Comparison of ENCODE assay signal across 1 cellular context in the genomic region with DNA sequence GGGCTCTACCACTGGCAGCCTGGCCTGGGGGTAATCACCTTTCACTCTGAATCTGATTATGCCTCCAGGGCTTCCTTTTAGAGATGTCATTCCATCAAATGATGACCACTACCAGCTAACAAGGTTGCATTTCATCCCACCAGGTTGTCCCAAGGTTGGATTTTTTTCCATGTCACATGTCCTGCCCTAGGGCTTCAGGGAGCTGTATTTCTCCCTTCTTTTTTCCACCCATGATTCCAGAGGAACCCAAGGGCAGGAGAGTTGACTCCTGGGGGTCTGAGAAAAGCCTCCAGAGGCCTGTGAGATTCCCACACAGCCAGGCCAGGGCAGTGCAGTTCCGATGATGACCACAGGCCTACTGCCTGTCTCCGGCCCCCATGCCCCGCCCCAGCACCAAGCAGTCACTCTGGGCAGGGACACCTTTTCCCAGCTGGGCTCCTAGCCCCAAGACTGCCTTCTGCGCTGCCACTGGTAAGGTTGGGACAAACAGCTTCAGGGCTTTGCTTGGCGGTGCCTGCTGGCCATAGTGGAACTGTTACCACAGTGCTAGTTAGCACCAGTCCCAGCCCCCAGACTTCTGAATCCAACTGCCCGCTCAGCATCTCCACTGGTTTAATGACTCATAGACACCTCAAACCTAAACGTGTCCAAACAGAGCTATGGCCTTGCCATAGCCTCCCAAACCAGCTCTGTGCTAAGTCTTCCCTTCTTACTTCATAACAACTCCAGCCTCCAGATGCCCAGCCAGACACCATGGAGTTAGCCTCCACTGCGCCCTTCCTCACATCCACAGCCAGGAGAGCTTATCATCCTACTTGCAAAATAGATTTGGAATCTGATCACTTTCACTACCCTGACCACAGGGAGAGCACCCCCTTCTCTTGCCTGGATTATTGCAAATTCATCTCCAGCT.
A peak's percentile ranks its signal among the peaks of the same experiment; 100 is the strongest.
TF ChIP-seq lines count a peak whose summit lies in the region.

No MANE protein-coding gene starts in this region.

TF ChIP-seq in K562, 482 proteins besides CTCF, POLR2A, EP300 and RAD21 (continued from another document and continues in another):
- TF ChIP-seq, protein P1, sequence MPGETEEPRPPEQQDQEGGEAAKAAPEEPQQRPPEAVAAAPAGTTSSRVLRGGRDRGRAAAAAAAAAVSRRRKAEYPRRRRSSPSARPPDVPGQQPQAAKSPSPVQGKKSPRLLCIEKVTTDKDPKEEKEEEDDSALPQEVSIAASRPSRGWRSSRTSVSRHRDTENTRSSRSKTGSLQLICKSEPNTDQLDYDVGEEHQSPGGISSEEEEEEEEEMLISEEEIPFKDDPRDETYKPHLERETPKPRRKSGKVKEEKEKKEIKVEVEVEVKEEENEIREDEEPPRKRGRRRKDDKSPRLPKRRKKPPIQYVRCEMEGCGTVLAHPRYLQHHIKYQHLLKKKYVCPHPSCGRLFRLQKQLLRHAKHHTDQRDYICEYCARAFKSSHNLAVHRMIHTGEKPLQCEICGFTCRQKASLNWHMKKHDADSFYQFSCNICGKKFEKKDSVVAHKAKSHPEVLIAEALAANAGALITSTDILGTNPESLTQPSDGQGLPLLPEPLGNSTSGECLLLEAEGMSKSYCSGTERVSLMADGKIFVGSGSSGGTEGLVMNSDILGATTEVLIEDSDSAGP (CRISPR knock-in tag; IDR thresholded peaks at IDR 0.05), result no peak
- no peak for TF ChIP-seq GATAD2A (IDR thresholded peaks at IDR 0.05)
- TF ChIP-seq, protein P2, sequence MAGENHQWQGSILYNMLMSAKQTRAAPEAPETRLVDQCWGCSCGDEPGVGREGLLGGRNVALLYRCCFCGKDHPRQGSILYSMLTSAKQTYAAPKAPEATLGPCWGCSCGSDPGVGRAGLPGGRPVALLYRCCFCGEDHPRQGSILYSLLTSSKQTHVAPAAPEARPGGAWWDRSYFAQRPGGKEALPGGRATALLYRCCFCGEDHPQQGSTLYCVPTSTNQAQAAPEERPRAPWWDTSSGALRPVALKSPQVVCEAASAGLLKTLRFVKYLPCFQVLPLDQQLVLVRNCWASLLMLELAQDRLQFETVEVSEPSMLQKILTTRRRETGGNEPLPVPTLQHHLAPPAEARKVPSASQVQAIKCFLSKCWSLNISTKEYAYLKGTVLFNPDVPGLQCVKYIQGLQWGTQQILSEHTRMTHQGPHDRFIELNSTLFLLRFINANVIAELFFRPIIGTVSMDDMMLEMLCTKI (IDR thresholded peaks at IDR 0.05; ENCODE audit: partially characterized antibody), result no peak
- TF ChIP-seq, protein P3, sequence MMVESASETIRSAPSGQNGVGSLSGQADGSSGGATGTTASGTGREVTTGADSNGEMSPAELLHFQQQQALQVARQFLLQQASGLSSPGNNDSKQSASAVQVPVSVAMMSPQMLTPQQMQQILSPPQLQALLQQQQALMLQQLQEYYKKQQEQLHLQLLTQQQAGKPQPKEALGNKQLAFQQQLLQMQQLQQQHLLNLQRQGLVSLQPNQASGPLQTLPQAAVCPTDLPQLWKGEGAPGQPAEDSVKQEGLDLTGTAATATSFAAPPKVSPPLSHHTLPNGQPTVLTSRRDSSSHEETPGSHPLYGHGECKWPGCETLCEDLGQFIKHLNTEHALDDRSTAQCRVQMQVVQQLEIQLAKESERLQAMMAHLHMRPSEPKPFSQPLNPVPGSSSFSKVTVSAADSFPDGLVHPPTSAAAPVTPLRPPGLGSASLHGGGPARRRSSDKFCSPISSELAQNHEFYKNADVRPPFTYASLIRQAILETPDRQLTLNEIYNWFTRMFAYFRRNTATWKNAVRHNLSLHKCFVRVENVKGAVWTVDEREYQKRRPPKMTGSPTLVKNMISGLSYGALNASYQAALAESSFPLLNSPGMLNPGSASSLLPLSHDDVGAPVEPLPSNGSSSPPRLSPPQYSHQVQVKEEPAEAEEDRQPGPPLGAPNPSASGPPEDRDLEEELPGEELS (CRISPR knock-in tag; IDR thresholded peaks at IDR 0.05; ENCODE audit: borderline replicate concordance), result no peak
- TF ChIP-seq JUND (IDR thresholded peaks at IDR 0.05; ENCODE audit: borderline replicate concordance, low read depth, low read length), result no peak
- peak; percentile 56; the same call in 1 of the 3 replicates for TF ChIP-seq JUND (tag; IDR thresholded peaks at IDR 0.05; ENCODE audit: borderline replicate concordance, low read depth, low read length)
- TF ChIP-seq, protein P4, sequence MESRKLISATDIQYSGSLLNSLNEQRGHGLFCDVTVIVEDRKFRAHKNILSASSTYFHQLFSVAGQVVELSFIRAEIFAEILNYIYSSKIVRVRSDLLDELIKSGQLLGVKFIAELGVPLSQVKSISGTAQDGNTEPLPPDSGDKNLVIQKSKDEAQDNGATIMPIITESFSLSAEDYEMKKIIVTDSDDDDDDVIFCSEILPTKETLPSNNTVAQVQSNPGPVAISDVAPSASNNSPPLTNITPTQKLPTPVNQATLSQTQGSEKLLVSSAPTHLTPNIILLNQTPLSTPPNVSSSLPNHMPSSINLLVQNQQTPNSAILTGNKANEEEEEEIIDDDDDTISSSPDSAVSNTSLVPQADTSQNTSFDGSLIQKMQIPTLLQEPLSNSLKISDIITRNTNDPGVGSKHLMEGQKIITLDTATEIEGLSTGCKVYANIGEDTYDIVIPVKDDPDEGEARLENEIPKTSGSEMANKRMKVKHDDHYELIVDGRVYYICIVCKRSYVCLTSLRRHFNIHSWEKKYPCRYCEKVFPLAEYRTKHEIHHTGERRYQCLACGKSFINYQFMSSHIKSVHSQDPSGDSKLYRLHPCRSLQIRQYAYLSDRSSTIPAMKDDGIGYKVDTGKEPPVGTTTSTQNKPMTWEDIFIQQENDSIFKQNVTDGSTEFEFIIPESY (CRISPR knock-in tag; IDR thresholded peaks at IDR 0.05), result no peak
- no peak for TF ChIP-seq CCNT2 (IDR thresholded peaks at IDR 0.05; ENCODE audit: borderline replicate concordance, extremely low read depth, insufficient read length, low read depth, low read length)
- TF ChIP-seq, protein P5, sequence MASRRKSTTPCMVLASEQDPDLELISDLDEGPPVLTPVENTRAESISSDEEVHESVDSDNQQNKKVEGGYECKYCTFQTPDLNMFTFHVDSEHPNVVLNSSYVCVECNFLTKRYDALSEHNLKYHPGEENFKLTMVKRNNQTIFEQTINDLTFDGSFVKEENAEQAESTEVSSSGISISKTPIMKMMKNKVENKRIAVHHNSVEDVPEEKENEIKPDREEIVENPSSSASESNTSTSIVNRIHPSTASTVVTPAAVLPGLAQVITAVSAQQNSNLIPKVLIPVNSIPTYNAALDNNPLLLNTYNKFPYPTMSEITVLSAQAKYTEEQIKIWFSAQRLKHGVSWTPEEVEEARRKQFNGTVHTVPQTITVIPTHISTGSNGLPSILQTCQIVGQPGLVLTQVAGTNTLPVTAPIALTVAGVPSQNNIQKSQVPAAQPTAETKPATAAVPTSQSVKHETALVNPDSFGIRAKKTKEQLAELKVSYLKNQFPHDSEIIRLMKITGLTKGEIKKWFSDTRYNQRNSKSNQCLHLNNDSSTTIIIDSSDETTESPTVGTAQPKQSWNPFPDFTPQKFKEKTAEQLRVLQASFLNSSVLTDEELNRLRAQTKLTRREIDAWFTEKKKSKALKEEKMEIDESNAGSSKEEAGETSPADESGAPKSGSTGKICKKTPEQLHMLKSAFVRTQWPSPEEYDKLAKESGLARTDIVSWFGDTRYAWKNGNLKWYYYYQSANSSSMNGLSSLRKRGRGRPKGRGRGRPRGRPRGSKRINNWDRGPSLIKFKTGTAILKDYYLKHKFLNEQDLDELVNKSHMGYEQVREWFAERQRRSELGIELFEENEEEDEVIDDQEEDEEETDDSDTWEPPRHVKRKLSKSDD (conservative IDR thresholded peaks at IDR 0.05; ENCODE audit: low read length), result no peak
- no peak for TF ChIP-seq DACH1 (IDR thresholded peaks at IDR 0.05; ENCODE audit: partially characterized antibody)
- no peak for TF ChIP-seq NCOA1 (IDR thresholded peaks at IDR 0.05; ENCODE audit: low read depth)
- 0 out of 2 replicates have a peak, but pooled peaks have one; percentile 57 for TF ChIP-seq ERF (CRISPR knock-in tag; IDR thresholded peaks at IDR 0.05)
- TF ChIP-seq DPF2 (IDR thresholded peaks at IDR 0.05), result no peak
- TF ChIP-seq, protein P6, sequence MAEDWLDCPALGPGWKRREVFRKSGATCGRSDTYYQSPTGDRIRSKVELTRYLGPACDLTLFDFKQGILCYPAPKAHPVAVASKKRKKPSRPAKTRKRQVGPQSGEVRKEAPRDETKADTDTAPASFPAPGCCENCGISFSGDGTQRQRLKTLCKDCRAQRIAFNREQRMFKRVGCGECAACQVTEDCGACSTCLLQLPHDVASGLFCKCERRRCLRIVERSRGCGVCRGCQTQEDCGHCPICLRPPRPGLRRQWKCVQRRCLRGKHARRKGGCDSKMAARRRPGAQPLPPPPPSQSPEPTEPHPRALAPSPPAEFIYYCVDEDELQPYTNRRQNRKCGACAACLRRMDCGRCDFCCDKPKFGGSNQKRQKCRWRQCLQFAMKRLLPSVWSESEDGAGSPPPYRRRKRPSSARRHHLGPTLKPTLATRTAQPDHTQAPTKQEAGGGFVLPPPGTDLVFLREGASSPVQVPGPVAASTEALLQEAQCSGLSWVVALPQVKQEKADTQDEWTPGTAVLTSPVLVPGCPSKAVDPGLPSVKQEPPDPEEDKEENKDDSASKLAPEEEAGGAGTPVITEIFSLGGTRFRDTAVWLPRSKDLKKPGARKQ (CRISPR knock-in tag; IDR thresholded peaks at IDR 0.05), result no peak
- TF ChIP-seq GTF2F1 (IDR thresholded peaks at IDR 0.05; ENCODE audit: low read depth, low read length), result no peak
- no peak for TF ChIP-seq TAF1 (IDR thresholded peaks at IDR 0.05; ENCODE audit: control insufficient read depth, extremely low read depth, insufficient read depth, low read length, severe bottlenecking)
- no peak for TF ChIP-seq ZNF282 (CRISPR knock-in tag; IDR thresholded peaks at IDR 0.05)
- no peak for TF ChIP-seq PRPF4 (IDR thresholded peaks at IDR 0.05; ENCODE audit: insufficient read depth, low read depth, low read length, poor library complexity, severe bottlenecking)
- TF ChIP-seq, protein P7, sequence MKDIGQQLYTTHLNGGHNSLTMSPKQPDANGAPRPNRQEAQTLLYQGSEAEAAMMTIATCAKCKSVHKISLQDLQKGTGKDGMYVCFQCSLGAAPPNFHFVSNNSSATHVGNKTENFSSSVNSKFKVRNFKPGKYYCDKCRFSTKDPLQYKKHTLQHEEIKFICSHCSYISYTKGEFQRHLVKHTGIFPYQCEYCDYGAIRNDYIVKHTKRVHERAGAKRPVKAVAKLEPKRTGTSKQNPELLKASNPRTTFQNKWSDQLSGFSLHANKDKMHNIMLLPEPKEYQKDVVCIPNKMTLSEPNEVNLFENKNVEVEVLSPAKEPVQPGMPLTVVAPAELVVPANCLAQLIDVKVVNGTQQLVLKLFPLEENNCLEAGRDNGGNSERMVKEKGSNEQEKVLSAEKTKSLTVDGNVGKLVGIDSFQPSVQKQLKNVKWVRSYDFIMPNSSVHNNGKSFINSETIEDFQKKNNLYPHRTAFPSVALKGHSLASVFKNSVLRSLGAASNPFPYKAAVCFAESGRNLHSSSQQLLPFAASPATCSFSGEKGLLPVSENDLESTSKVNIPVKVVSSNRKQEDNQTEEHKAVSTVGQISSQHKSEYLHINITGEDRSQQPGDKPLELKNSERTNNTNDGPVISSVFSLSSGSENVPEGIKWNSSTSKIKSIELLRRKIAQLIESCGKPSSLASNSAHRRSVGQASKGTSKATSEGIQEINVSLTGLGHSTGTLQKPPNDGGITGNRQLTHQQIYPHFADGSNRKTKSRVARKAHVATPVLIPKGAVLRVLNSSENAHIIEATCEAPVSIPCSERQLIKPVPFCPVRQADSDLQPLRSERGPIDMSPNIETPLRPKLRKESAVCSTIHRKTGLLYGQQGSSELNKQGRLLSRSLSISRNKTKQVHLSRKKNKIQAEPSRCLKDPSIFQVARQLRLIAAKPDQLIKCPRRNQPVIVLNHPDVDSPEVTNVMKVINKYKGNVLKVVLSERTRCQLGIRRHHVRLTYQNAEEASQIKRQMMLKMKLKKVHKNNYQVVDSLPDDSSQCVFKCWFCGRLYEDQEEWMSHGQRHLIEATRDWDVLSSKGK (CRISPR knock-in tag; IDR thresholded peaks at IDR 0.05), result no peak
- no peak for TF ChIP-seq KAT7 (CRISPR knock-in tag; IDR thresholded peaks at IDR 0.05; ENCODE audit: borderline replicate concordance)
- TF ChIP-seq FOXK2 (conservative IDR thresholded peaks at IDR 0.05 in 1 of 2, IDR thresholded peaks at IDR 0.05 in 1 of 2; ENCODE audit: low read depth in 2 of 2), result no peak
- TF ChIP-seq, protein P8, sequence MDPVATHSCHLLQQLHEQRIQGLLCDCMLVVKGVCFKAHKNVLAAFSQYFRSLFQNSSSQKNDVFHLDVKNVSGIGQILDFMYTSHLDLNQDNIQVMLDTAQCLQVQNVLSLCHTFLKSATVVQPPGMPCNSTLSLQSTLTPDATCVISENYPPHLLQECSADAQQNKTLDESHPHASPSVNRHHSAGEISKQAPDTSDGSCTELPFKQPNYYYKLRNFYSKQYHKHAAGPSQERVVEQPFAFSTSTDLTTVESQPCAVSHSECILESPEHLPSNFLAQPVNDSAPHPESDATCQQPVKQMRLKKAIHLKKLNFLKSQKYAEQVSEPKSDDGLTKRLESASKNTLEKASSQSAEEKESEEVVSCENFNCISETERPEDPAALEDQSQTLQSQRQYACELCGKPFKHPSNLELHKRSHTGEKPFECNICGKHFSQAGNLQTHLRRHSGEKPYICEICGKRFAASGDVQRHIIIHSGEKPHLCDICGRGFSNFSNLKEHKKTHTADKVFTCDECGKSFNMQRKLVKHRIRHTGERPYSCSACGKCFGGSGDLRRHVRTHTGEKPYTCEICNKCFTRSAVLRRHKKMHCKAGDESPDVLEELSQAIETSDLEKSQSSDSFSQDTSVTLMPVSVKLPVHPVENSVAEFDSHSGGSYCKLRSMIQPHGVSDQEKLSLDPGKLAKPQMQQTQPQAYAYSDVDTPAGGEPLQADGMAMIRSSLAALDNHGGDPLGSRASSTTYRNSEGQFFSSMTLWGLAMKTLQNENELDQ (CRISPR knock-in tag; IDR thresholded peaks at IDR 0.05; ENCODE audit: borderline replicate concordance), result no peak
- TF ChIP-seq, protein P9, sequence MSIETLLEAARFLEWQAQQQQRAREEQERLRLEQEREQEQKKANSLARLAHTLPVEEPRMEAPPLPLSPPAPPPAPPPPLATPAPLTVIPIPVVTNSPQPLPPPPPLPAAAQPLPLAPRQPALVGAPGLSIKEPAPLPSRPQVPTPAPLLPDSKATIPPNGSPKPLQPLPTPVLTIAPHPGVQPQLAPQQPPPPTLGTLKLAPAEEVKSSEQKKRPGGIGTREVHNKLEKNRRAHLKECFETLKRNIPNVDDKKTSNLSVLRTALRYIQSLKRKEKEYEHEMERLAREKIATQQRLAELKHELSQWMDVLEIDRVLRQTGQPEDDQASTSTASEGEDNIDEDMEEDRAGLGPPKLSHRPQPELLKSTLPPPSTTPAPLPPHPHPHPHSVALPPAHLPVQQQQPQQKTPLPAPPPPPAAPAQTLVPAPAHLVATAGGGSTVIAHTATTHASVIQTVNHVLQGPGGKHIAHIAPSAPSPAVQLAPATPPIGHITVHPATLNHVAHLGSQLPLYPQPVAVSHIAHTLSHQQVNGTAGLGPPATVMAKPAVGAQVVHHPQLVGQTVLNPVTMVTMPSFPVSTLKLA (conservative IDR thresholded peaks at IDR 0.05), result no peak
- no peak for TF ChIP-seq EP400 (IDR thresholded peaks at IDR 0.05)
